In the genomic region with DNA sequence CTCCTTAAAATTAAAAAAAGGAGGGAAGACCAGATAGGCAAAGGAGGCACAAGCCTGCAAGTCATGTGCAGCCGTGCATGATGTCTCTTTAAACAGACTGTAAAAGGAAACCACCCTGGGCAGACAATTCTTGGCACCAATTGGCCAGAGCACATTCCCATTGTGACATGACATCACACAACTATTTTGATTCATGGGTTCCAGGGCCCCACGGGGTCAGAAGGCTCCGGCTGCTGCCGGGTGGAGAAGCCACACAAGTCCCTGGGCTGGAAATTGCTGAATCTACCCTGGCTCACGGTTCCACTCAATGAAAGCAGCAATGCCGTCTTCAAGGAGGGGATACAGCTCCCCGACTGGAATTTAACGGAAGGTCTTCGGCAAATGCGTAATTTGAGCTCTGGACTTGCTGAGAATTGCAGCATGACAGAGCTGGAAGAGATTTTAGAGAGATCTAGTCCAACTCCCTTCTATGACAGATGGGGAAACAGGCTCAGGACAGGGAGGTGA, we compare ENCODE assay signal across 2 cellular contexts.
TF ChIP-seq lines count a peak whose summit lies in the region.

No MANE protein-coding gene starts in this region.

TF ChIP-seq in A549, 52 proteins besides CTCF, POLR2A, EP300 and RAD21 (continued from another document):
- TF ChIP-seq, protein P1, sequence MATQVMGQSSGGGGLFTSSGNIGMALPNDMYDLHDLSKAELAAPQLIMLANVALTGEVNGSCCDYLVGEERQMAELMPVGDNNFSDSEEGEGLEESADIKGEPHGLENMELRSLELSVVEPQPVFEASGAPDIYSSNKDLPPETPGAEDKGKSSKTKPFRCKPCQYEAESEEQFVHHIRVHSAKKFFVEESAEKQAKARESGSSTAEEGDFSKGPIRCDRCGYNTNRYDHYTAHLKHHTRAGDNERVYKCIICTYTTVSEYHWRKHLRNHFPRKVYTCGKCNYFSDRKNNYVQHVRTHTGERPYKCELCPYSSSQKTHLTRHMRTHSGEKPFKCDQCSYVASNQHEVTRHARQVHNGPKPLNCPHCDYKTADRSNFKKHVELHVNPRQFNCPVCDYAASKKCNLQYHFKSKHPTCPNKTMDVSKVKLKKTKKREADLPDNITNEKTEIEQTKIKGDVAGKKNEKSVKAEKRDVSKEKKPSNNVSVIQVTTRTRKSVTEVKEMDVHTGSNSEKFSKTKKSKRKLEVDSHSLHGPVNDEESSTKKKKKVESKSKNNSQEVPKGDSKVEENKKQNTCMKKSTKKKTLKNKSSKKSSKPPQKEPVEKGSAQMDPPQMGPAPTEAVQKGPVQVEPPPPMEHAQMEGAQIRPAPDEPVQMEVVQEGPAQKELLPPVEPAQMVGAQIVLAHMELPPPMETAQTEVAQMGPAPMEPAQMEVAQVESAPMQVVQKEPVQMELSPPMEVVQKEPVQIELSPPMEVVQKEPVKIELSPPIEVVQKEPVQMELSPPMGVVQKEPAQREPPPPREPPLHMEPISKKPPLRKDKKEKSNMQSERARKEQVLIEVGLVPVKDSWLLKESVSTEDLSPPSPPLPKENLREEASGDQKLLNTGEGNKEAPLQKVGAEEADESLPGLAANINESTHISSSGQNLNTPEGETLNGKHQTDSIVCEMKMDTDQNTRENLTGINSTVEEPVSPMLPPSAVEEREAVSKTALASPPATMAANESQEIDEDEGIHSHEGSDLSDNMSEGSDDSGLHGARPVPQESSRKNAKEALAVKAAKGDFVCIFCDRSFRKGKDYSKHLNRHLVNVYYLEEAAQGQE (IDR thresholded peaks at IDR 0.05): no peak
- no peak for TF ChIP-seq GATA3 (IDR thresholded peaks at IDR 0.05; ENCODE audit: borderline replicate concordance)
- TF ChIP-seq RCOR1 (IDR thresholded peaks at IDR 0.05; ENCODE audit: low read depth, low read length): no peak
- TF ChIP-seq RARB (CRISPR knock-in tag; IDR thresholded peaks at IDR 0.05): no peak
- TF ChIP-seq, protein P2, sequence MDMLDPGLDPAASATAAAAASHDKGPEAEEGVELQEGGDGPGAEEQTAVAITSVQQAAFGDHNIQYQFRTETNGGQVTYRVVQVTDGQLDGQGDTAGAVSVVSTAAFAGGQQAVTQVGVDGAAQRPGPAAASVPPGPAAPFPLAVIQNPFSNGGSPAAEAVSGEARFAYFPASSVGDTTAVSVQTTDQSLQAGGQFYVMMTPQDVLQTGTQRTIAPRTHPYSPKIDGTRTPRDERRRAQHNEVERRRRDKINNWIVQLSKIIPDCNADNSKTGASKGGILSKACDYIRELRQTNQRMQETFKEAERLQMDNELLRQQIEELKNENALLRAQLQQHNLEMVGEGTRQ (IDR thresholded peaks at IDR 0.05): peak; percentile 50; the same call in 1 of the 2 replicates
- TF ChIP-seq, protein P3, sequence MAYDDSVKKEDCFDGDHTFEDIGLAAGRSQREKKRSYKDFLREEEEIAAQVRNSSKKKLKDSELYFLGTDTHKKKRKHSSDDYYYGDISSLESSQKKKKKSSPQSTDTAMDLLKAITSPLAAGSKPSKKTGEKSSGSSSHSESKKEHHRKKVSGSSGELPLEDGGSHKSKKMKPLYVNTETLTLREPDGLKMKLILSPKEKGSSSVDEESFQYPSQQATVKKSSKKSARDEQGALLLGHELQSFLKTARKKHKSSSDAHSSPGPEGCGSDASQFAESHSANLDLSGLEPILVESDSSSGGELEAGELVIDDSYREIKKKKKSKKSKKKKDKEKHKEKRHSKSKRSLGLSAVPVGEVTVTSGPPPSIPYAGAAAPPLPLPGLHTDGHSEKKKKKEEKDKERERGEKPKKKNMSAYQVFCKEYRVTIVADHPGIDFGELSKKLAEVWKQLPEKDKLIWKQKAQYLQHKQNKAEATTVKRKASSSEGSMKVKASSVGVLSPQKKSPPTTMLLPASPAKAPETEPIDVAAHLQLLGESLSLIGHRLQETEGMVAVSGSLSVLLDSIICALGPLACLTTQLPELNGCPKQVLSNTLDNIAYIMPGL (CRISPR knock-in tag; IDR thresholded peaks at IDR 0.05; ENCODE audit: borderline replicate concordance): no peak
- no peak for TF ChIP-seq EHMT2 (IDR thresholded peaks at IDR 0.05; ENCODE audit: low read depth)
- no peak for TF ChIP-seq TFCP2L1 (CRISPR knock-in tag; IDR thresholded peaks at IDR 0.05)
- TF ChIP-seq ZFP36 (IDR thresholded peaks at IDR 0.05; ENCODE audit: borderline replicate concordance, partially characterized antibody): no peak
- no peak for TF ChIP-seq NR3C1 (IDR thresholded peaks at IDR 0.05)
- no peak for TF ChIP-seq SREBF2 (IDR thresholded peaks at IDR 0.05)
- no peak for TF ChIP-seq NPAS2 (CRISPR knock-in tag; IDR thresholded peaks at IDR 0.05; ENCODE audit: borderline replicate concordance)
- TF ChIP-seq FOSL2 (IDR thresholded peaks at IDR 0.05): no peak
- peak; percentile 20; the same call in 1 of the 2 replicates for TF ChIP-seq FOSL2 (CRISPR knock-in tag; IDR thresholded peaks at IDR 0.05)
- TF ChIP-seq ZC3H11A (IDR thresholded peaks at IDR 0.05): no peak
- TF ChIP-seq CEBPB (IDR thresholded peaks at IDR 0.05): no peak
- no peak for TF ChIP-seq HDAC2 (IDR thresholded peaks at IDR 0.05)
- no peak for TF ChIP-seq KDM5A (IDR thresholded peaks at IDR 0.05)
- no peak for TF ChIP-seq ZSCAN20 (CRISPR knock-in tag; IDR thresholded peaks at IDR 0.05)
- TF ChIP-seq EHF (CRISPR knock-in tag; IDR thresholded peaks at IDR 0.05): no peak
- TF ChIP-seq, protein P4, sequence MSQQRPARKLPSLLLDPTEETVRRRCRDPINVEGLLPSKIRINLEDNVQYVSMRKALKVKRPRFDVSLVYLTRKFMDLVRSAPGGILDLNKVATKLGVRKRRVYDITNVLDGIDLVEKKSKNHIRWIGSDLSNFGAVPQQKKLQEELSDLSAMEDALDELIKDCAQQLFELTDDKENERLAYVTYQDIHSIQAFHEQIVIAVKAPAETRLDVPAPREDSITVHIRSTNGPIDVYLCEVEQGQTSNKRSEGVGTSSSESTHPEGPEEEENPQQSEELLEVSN (IDR thresholded peaks at IDR 0.05; ENCODE audit: borderline replicate concordance, low read depth): no peak
- no peak for TF ChIP-seq FOSB (CRISPR knock-in tag; IDR thresholded peaks at IDR 0.05)
- TF ChIP-seq ATOH8 (CRISPR knock-in tag; IDR thresholded peaks at IDR 0.05; ENCODE audit: low read depth): no peak
- no peak for TF ChIP-seq RFX5 (IDR thresholded peaks at IDR 0.05)

TF ChIP-seq in SK-N-SH treated with all-trans-retinoic acid at 6 μM for 48 hours, 23 proteins besides CTCF, POLR2A, EP300 and RAD21 (continued from another document):
- TF ChIP-seq, protein P5, sequence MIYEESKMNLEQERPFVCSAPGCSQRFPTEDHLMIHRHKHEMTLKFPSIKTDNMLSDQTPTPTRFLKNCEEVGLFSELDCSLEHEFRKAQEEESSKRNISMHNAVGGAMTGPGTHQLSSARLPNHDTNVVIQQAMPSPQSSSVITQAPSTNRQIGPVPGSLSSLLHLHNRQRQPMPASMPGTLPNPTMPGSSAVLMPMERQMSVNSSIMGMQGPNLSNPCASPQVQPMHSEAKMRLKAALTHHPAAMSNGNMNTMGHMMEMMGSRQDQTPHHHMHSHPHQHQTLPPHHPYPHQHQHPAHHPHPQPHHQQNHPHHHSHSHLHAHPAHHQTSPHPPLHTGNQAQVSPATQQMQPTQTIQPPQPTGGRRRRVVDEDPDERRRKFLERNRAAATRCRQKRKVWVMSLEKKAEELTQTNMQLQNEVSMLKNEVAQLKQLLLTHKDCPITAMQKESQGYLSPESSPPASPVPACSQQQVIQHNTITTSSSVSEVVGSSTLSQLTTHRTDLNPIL (CRISPR knock-in tag; IDR thresholded peaks at IDR 0.05; ENCODE audit: low read depth): no peak
- TF ChIP-seq SNAI2 (CRISPR knock-in tag; IDR thresholded peaks at IDR 0.05): no peak
- TF ChIP-seq ZNF70 (CRISPR knock-in tag; IDR thresholded peaks at IDR 0.05): peak; percentile 99
- no peak for TF ChIP-seq TCF4 (CRISPR knock-in tag; IDR thresholded peaks at IDR 0.05; ENCODE audit: borderline replicate concordance)
- no peak for TF ChIP-seq PPARA (CRISPR knock-in tag; IDR thresholded peaks at IDR 0.05; ENCODE audit: borderline replicate concordance)
- 0 out of 2 replicates have a peak, but pooled peaks have one; percentile 28 for TF ChIP-seq ZFP3 (CRISPR knock-in tag; IDR thresholded peaks at IDR 0.05)
- TF ChIP-seq ISL1 (CRISPR knock-in tag; IDR thresholded peaks at IDR 0.05): peak; percentile 49; the same call in 1 of the 2 replicates
- no peak for TF ChIP-seq OSR1 (CRISPR knock-in tag; IDR thresholded peaks at IDR 0.05)
- TF ChIP-seq CSDC2 (CRISPR knock-in tag; IDR thresholded peaks at IDR 0.05): peak; percentile 88; the same call in 1 of the 2 replicates
TF ChIP-seq in SK-N-SH treated with all-trans-retinoic acid at 6 μM for 48 hours: peak in this region for 4.
